7 cellular contexts compared by ENCODE assay signal in the genomic region with DNA sequence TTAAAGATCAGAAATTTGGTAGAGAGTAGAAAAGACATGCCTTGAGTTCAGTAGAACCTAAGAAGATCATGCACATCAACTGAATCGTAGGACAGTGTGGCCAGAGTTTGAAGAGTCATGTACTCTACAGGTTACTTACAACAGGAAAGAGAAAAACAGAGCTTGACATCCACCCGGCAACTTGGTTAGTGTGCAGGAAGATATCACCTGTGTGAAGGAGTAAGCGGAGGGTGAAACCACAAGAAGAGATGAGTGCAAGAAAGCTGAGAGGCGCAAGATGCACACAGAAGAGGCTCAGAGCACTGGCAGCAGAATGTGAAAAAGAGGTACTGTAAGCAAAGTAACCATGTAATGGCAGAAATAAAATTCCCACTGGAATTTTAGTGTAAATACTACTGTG.
DNase-seq lines count a peak whose midpoint lies in the region; ATAC-seq, FAIRE-seq and TF ChIP-seq lines count a peak whose summit lies in the region.
"Not testable (repeated sequence)": the region's sequence is repeated elsewhere in the genome, so short reads cannot be mapped to it uniquely, and the experiment has no call there.

No MANE protein-coding gene starts in this region.

- not testable (repeated sequence) for H4K20me1 ChIP-seq in astrocyte (ENCODE audit: insufficient read depth, low read length)

- H3K9ac ChIP-seq in astrocyte (ENCODE audit: low read length) = not testable (repeated sequence)

- H3K27me3 ChIP-seq in CD4-positive, alpha-beta T cell (ENCODE audit: control insufficient read depth, insufficient read depth, low read length); GM06990 (replicated peaks; ENCODE audit: control insufficient read depth, insufficient read depth, low read length); astrocyte (ENCODE audit: insufficient read depth, low read length): not testable (repeated sequence)

- not testable (repeated sequence) for H3K27ac Mint-ChIP-seq in CD4-positive, alpha-beta T cell; T-helper 17 cell; astrocyte (ENCODE audit: unreplicated experiment)
- H3K27ac Mint-ChIP-seq in memory B cell = peak overlapping the region; percentile 5

- H3K4me2 ChIP-seq in astrocyte (ENCODE audit: low read length) = not testable (repeated sequence)

- not testable (repeated sequence) for H3K4me3 Mint-ChIP-seq in CD4-positive, alpha-beta T cell; T-helper 17 cell; astrocyte (ENCODE audit: unreplicated experiment); memory B cell

- H3K79me2 ChIP-seq in astrocyte (ENCODE audit: insufficient read depth, low read length) = not testable (repeated sequence)

- not testable (repeated sequence) for H3K36me3 ChIP-seq in GM06990 (ENCODE audit: control insufficient read depth, insufficient read depth, low read length); astrocyte (ENCODE audit: insufficient read depth, low read length)

- peak; percentile 41 for ATAC-seq in CD4-positive, alpha-beta T cell (ENCODE audit: poor library complexity)
- ATAC-seq in GM18907 (IDR thresholded peaks at IDR 0.05; ENCODE audit: unreplicated experiment) = peak; percentile 52
- peak; percentile 48 for ATAC-seq in HG02870 (IDR thresholded peaks at IDR 0.05; ENCODE audit: unreplicated experiment)
- peak; percentile 33 for ATAC-seq in T-helper 17 cell
- not testable (repeated sequence) for ATAC-seq in memory B cell (ENCODE audit: low read depth)

- H3K9me3 ChIP-seq in CD4-positive, alpha-beta T cell (ENCODE audit: control insufficient read depth, low read length); T-helper 17 cell (ENCODE audit: control insufficient read depth, low read length, poor library complexity, severe bottlenecking); astrocyte (ENCODE audit: insufficient read depth, low read depth, low read length): not testable (repeated sequence)

- H3K4me1 ChIP-seq in astrocyte (ENCODE audit: insufficient read depth, low read length) = not testable (repeated sequence)

- not testable (repeated sequence) for H2AFZ ChIP-seq in astrocyte (ENCODE audit: low read depth, low read length)

- DNase-seq in CD4-positive, alpha-beta T cell; T-helper 17 cell; astrocyte (ENCODE audit: low read depth); memory B cell (ENCODE audit: low spot score in 2 of 2): not testable (repeated sequence)
- peak; percentile 13 for DNase-seq in GM06990 (ENCODE audit: extremely low read depth, insufficient read length)

- not testable (repeated sequence) for H3K27ac ChIP-seq in CD4-positive, alpha-beta T cell (ENCODE audit: low read depth, low read length); astrocyte (ENCODE audit: low read depth, low read length)

- FAIRE-seq in astrocyte (lab: Jason Lieb, UNC) = peak; percentile 43

- intact Hi-C loops in CD4-positive, alpha-beta T cell (cut with DNase I, micrococcal nuclease) = not testable (repeated sequence)

- TF ChIP-seq CTCF in CD4-positive, alpha-beta T cell (IDR thresholded peaks at IDR 0.05); GM06990 (IDR thresholded peaks at IDR 0.05; ENCODE audit: insufficient read depth, low read length, poor library complexity, severe bottlenecking); astrocyte (IDR thresholded peaks at IDR 0.05; ENCODE audit: insufficient read depth, low read depth, low read length): not testable (repeated sequence)

- H3K36me3 Mint-ChIP-seq in CD4-positive, alpha-beta T cell (ENCODE audit: low read depth) = peaks cover 26% of the 10 kb centered on the region
- peaks cover 10% of the 10 kb centered on the region for H3K36me3 Mint-ChIP-seq in T-helper 17 cell (ENCODE audit: low read depth)
- not testable (repeated sequence) for H3K36me3 Mint-ChIP-seq in astrocyte (ENCODE audit: low read depth, unreplicated experiment)
- H3K36me3 Mint-ChIP-seq in memory B cell = peaks cover 17% of the 10 kb centered on the region

- not testable (repeated sequence) for H3K4me3 ChIP-seq in GM06990 (replicated peaks; ENCODE audit: low read depth, low read length); astrocyte (ENCODE audit: insufficient read depth, low read depth, low read length)

- H3K27me3 Mint-ChIP-seq in CD4-positive, alpha-beta T cell; T-helper 17 cell; astrocyte (ENCODE audit: low read depth, unreplicated experiment); memory B cell: not testable (repeated sequence)

- CTCF ChIA-PET in CD4-positive, alpha-beta T cell (lab: Charles Lee) = not testable (repeated sequence)

- not testable (repeated sequence) for H3K9me3 Mint-ChIP-seq in CD4-positive, alpha-beta T cell; astrocyte (ENCODE audit: unreplicated experiment); memory B cell

- POLR2A ChIA-PET in CD4-positive, alpha-beta T cell (lab: Charles Lee) = not testable (repeated sequence)

- H3K4me1 Mint-ChIP-seq in CD4-positive, alpha-beta T cell (ENCODE audit: low read depth); T-helper 17 cell; astrocyte (ENCODE audit: low read depth, unreplicated experiment); memory B cell: not testable (repeated sequence)
